In genomic region chr3:183172051-183172639, GRCh38 we compare ENCODE assay signal across 1 cellular context.
TF ChIP-seq lines count a peak whose summit lies in the region.

No MANE protein-coding gene starts in this region.

TF ChIP-seq in H1, 55 proteins besides CTCF, POLR2A, EP300 and RAD21 (continued from another document):
- TF ChIP-seq JUN (IDR thresholded peaks at IDR 0.05; ENCODE audit: low read depth, low read length) (no peak), RBBP5 (IDR thresholded peaks at IDR 0.05; ENCODE audit: borderline replicate concordance, low read depth, low read length) (no peak), KDM4A (IDR thresholded peaks at IDR 0.05; ENCODE audit: low read depth, low read length, severe bottlenecking) (no peak), SUZ12 (IDR thresholded peaks at IDR 0.05; ENCODE audit: low read length) (no peak), E2F6 (IDR thresholded peaks at IDR 0.05) (no peak), ATF3 (IDR thresholded peaks at IDR 0.05; ENCODE audit: insufficient read depth, low read depth, low read length) (no peak), ASH2L (IDR thresholded peaks at IDR 0.05; ENCODE audit: low read length) (no peak), TBP (IDR thresholded peaks at IDR 0.05; ENCODE audit: low read depth, low read length) (no peak)
